In genomic region chr1:156480015-156480368, GRCh38 we compare ENCODE assay signal across 1 cellular context.
TF ChIP-seq lines count a peak whose summit lies in the region.

No MANE protein-coding gene starts in this region.

TF ChIP-seq in WTC11, 78 proteins besides CTCF, POLR2A, EP300 and RAD21 (continued from another document):
- TF ChIP-seq AR (CRISPR knock-in tag; IDR thresholded peaks at IDR 0.05) (no peak), FOXP4 (CRISPR knock-in tag; IDR thresholded peaks at IDR 0.05) (no peak)
